ENCODE assay signal across 9 cellular contexts in genomic region chr15:66788024-66788423, GRCh38.
"Had no signal": no experiment of that assay in that cellular context is flagged by ENCODE, and none has a peak within 500 bp of the region (broad histone marks: within the 10 kb centered on the region; RNA-seq: fewer than 3 reads in every experiment).

No MANE protein-coding gene starts in this region.

- H3K4me1 ChIP-seq: HAP-1 had no signal

- FAIRE-seq: HepG2, K562 had no signal

- H2AFZ ChIP-seq: GM23248 had no signal

- H3K4me3 ChIP-seq: GM23248, HAP-1, K562 had no signal

- H3K36me3 ChIP-seq: HAP-1 had no signal

- ATAC-seq: HCT116, HepG2 had no signal

- DNase-seq: GM23248, GOT3, H7, HFFc6 had no signal

- H3K27ac ChIP-seq: GM23248, HL-60 had no signal

- H3K9me3 ChIP-seq: HAP-1 had no signal

- H3K4me3 Mint-ChIP-seq: HFFc6 had no signal

- H3K9ac ChIP-seq: GM23248 had no signal

- H3K9me3 Mint-ChIP-seq: HFFc6 had no signal
